ENCODE assay signal across 23 cellular contexts in genomic region chr22:22194931-22195264, GRCh38. TPM values are rescaled to one million over a fixed set of nuclear protein-coding genes. Genes with fewer than 3 reads are reported as not detected.
"Had no signal": no experiment of that assay in that cellular context is flagged by ENCODE, and none has a peak within 500 bp of the region (broad histone marks: within the 10 kb centered on the region; RNA-seq: fewer than 3 reads in every experiment).

No MANE protein-coding gene starts in this region.

- H3K9me3 Mint-ChIP-seq: activated naive CD4-positive, alpha-beta T cell treated with anti-CD3 and anti-CD28 coated beads, Interleukin-2, amount 50 U/mL, for 24 hours; activated naive CD8-positive, alpha-beta T cell treated with anti-CD3 and anti-CD28 coated beads, Interleukin-2, amount 50 U/mL, for 24 hours; activated T-cell treated with anti-CD3 and anti-CD28 coated beads, Interleukin-2, amount 50 U/mL, for 4 hours; activated T-helper 17 cell treated with anti-CD3 and anti-CD28 coated beads, Interleukin-2, amount 50 U/mL, for 72 hours; natural killer cell treated with Interleukin-12 subunit alpha and Interleukin-12 subunit beta and Interleukin-15 and Interleukin-18, amount 100 ng/mL, for 72 hours; stimulated activated naive CD8-positive, alpha-beta T cell treated with anti-CD3 and anti-CD28 coated beads, Interleukin-15, Interleukin-2, amounts not matched to agents 100 ng/mL and 50 ng/mL, for 24 hours; WTC11 had no signal

- H3K27ac ChIP-seq: heart left ventricle, lower lobe of right lung, right lobe of liver, thyroid gland, upper lobe of right lung had no signal

- H3K36me3 ChIP-seq: heart left ventricle, lower lobe of right lung, right lobe of liver, thyroid gland, upper lobe of right lung had no signal

- H3K4me1 ChIP-seq: heart left ventricle, lower lobe of right lung, right lobe of liver, upper lobe of right lung had no signal

- H3K9me3 ChIP-seq: heart left ventricle, lower lobe of right lung, right lobe of liver, thyroid gland, upper lobe of right lung had no signal

- H3K4me3 ChIP-seq: heart left ventricle, lower lobe of right lung, right lobe of liver, thyroid gland, upper lobe of right lung had no signal

- H3K36me3 Mint-ChIP-seq: activated naive CD4-positive, alpha-beta T cell treated with anti-CD3 and anti-CD28 coated beads, Interleukin-2, amount 50 U/mL, for 24 hours; natural killer cell treated with Interleukin-12 subunit alpha and Interleukin-12 subunit beta and Interleukin-15 and Interleukin-18, amount 100 ng/mL, for 72 hours; WTC11 had no signal

- H3K4me1 Mint-ChIP-seq: activated naive CD4-positive, alpha-beta T cell treated with anti-CD3 and anti-CD28 coated beads, Interleukin-2, amount 50 U/mL, for 24 hours; activated naive CD8-positive, alpha-beta T cell treated with anti-CD3 and anti-CD28 coated beads, Interleukin-2, amount 50 U/mL, for 24 hours; activated T-helper 17 cell treated with anti-CD3 and anti-CD28 coated beads, Interleukin-2, amount 50 U/mL, for 72 hours; WTC11 had no signal

- H3K4me3 Mint-ChIP-seq: activated CD8-positive, alpha-beta T cell treated with anti-CD3 and anti-CD28 coated beads for 36 hours; activated naive CD4-positive, alpha-beta T cell treated with anti-CD3 and anti-CD28 coated beads, Interleukin-2, amount 50 U/mL, for 24 hours; activated naive CD8-positive, alpha-beta T cell treated with anti-CD3 and anti-CD28 coated beads, Interleukin-2, amount 50 U/mL, for 24 hours; activated T-cell treated with anti-CD3 and anti-CD28 coated beads, Interleukin-2, amount 50 U/mL, for 4 hours; activated T-helper 17 cell treated with anti-CD3 and anti-CD28 coated beads, Interleukin-2, amount 50 U/mL, for 72 hours; natural killer cell treated with Interleukin-12 subunit alpha and Interleukin-12 subunit beta and Interleukin-15 and Interleukin-18, amount 100 ng/mL, for 72 hours; stimulated activated naive CD8-positive, alpha-beta T cell treated with anti-CD3 and anti-CD28 coated beads, Interleukin-15, Interleukin-2, amounts not matched to agents 100 ng/mL and 50 ng/mL, for 24 hours; WTC11 had no signal

- H3K27ac Mint-ChIP-seq: activated CD8-positive, alpha-beta T cell treated with anti-CD3 and anti-CD28 coated beads for 36 hours; activated naive CD8-positive, alpha-beta T cell treated with anti-CD3 and anti-CD28 coated beads, Interleukin-2, amount 50 U/mL, for 24 hours; activated T-helper 17 cell treated with anti-CD3 and anti-CD28 coated beads, Interleukin-2, amount 50 U/mL, for 72 hours; natural killer cell treated with Interleukin-12 subunit alpha and Interleukin-12 subunit beta and Interleukin-15 and Interleukin-18, amount 100 ng/mL, for 72 hours; progenitor cell of endocrine pancreas; stimulated activated naive CD8-positive, alpha-beta T cell treated with anti-CD3 and anti-CD28 coated beads, Interleukin-15, Interleukin-2, amounts not matched to agents 100 ng/mL and 50 ng/mL, for 24 hours; WTC11 had no signal

- H3K27me3 ChIP-seq: right lobe of liver, thyroid gland had no signal

RNA-seq across cellular contexts. Expression of gene VPREB1, which starts 49.7 kb away (rescaled TPM):
- total RNA-seq: activated CD8-positive, alpha-beta T cell treated with anti-CD3 and anti-CD28 coated beads for 36 hours; activated T-cell treated with anti-CD3 and anti-CD28 coated beads, Interleukin-2, amount 50 U/mL, for 4 hours; activated T-helper 17 cell treated with anti-CD3 and anti-CD28 coated beads, Interleukin-2, amount 50 U/mL, for 72 hours; chondrocyte; endothelial cell of umbilical vein; heart left ventricle; kidney epithelial cell; lower lobe of right lung; mononuclear cell; natural killer cell treated with Interleukin-12 subunit alpha and Interleukin-12 subunit beta and Interleukin-15 and Interleukin-18, amount 100 ng/mL, for 72 hours; osteocyte; progenitor cell of endocrine pancreas; renal cortical epithelial cell; right lobe of liver; skeletal muscle tissue; T-helper 2 cell treated with Interferon-gamma antibody and Interleukin-4, amounts not matched to agents 100 ng/mL and 5 ng/mL, for 36 hours; thyroid gland; upper lobe of right lung; WTC11 had no signal
- polyA plus RNA-seq: endothelial cell of umbilical vein, esophagus, heart left ventricle had no signal
